Comparison of ENCODE assay signal across 28 cellular contexts in the genomic region with DNA sequence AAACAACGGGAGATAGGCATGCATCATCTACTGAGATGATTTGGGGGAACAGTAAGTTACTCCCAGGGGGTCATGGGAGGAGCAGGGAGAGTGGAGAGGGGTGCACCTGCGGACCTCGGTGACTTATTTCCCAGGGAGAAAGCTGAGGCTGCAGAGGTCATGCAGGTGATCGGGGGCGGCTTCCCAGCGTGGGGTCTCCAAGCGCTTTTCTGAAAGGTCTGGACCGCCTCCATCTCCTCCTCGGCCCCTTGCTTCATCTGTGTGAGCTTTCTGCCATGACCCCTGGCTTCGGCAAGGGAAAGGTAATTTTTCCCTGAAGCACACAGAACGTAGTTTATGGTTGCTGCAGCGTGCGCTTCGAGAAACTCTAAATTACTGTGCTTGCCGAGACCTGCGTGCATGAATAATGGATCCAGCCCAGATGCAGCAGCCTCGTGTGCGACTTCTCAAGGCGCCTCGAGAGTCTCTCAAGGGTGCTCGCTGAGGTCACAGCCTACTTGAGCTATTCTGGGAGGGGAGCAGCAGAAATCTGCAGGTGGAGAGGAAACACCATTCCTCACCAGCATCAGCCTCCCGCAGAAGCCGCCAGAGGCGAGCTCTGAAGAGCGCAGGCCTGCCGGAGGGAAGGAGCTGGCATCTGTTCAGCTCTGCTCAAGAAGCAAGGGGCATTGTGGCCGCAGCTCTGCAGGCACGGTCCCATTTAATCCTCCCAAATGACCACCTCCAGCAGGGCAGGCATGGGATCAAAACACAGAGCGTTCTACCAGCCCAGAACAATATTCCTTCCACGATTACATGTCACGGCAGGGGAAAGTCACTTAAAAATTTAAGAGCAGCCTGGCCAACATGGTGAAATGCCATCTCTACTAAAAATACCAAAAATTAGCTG.
DNase-seq lines count a peak whose midpoint lies in the region; ATAC-seq, FAIRE-seq and TF ChIP-seq lines count a peak whose summit lies in the region.
"Had no signal": no experiment of that assay in that cellular context is flagged by ENCODE, and none has a peak within 500 bp of the region (broad histone marks: within the 10 kb centered on the region; RNA-seq: fewer than 3 reads in every experiment).

No MANE protein-coding gene starts in this region.

- 75 to 83% methylated on average over 31 of the region's 31 CpGs for WGBS in sigmoid colon, 2 donors
- WGBS in small intestine, 3 donors: 68 to 91% (median 84%) methylated on average over 31 of the region's 31 CpGs

- H3K4me1 ChIP-seq in sigmoid colon (no peaks in the 10 kb centered on the region), small intestine (ENCODE audit: control insufficient read depth in 2 of 2, insufficient read depth in 1 of 2, low read depth in 1 of 2, low read length in 1 of 2) (no peaks in the 10 kb centered on the region)
- H3K4me1 ChIP-seq: transverse colon had no signal

- no peak overlapping the region for H3K27ac ChIP-seq in sigmoid colon
- H3K27ac ChIP-seq in small intestine (ENCODE audit: low read depth in 1 of 2, low read length in 1 of 2): no peak overlapping the region
- H3K27ac ChIP-seq: cardiac muscle cell, gastroesophageal sphincter, SJCRH30, skin epidermis, transverse colon had no signal

- H3K27me3 Mint-ChIP-seq in stimulated activated memory B cell treated with anti-CD40 and anti-IgM and Interleukin-4, amounts not matched to agents 10 μg/mL and 1 μg/mL and 100 μg/mL, for 72 hours: peaks cover 25% of the 10 kb centered on the region
- H3K27me3 Mint-ChIP-seq in CD14-positive monocyte (ENCODE audit: low read depth in 3 of 3): peaks cover 3 to 4% (median 3%) of the 10 kb centered on the region in 3 donors
- H3K27me3 Mint-ChIP-seq: dendritic cell treated with granulocyte-macrophage colony-stimulating factor and Interleukin-4, amounts not matched to agents 40 ng/mL and 50 ng/mL, for 4 days had no signal

- H3K27me3 ChIP-seq in sigmoid colon (peaks cover 0 to 7% (median 0%) of the 10 kb centered on the region in 3 donors), small intestine (ENCODE audit: control insufficient read depth in 2 of 2, insufficient read depth in 2 of 2, low read length in 2 of 2) (no peaks in the 10 kb centered on the region)
- H3K27me3 ChIP-seq: cardiac muscle cell, SJCRH30, transverse colon had no signal

- H3K9me3 ChIP-seq in sigmoid colon (no peaks in the 10 kb centered on the region), small intestine (ENCODE audit: control insufficient read depth, low read depth) (no peaks in the 10 kb centered on the region)
- H3K9me3 ChIP-seq: gastroesophageal sphincter, SJCRH30, transverse colon had no signal

- DNase-seq in G401 (ENCODE audit: low spot score) (peak; percentile 6), NCI-H2227 treated with DMSO at 0.1 percent for 48 hours (lab: John Stamatoyannopoulos, UW) (peak; percentile 48), head of caudate nucleus (peak in 36 of 42 donors; percentile 16 to 89 (median 66)), sigmoid colon (peak; percentile 29), CD14-positive monocyte (ENCODE audit: low spot score) (no peak), small intestine (no peak)
- DNase-seq: activated CD4-positive, alpha-beta memory T cell treated with anti-CD3 and anti-CD28 coated beads for 36 hours; activated CD4-positive, CD25-positive, alpha-beta regulatory T cell treated with anti-CD3 and anti-CD28 coated beads, Interleukin-2, amount 50 U/mL, for 72 hours; activated CD8-positive, alpha-beta memory T cell treated with anti-CD3 and anti-CD28 coated beads, Interleukin-2, amount 50 U/mL, for 4 hours; CD4-positive, CD25-positive, alpha-beta regulatory T cell; immature natural killer cell; left colon; NCI-H146; NCI-H2171 treated with DMSO at 0.1 percent for 48 hours; SJCRH30; stimulated activated CD4-positive, alpha-beta T cell treated with anti-CD3 and anti-CD28 coated beads, Interleukin-1b, Interleukin-23, amount 100 ng/mL, for 48 hours; stimulated activated CD8-positive, alpha-beta memory T cell treated with anti-CD3 and anti-CD28 coated beads, Interleukin-4, amount 100 ng/mL, for 48 hours; T-helper 1 cell; transverse colon had no signal

- TF ChIP-seq CTCF in sigmoid colon (IDR thresholded peaks at IDR 0.05) (no peak), CD14-positive monocyte (IDR thresholded peaks at IDR 0.05) (no peak)

- no peaks in the 10 kb centered on the region for H3K36me3 Mint-ChIP-seq in stimulated activated memory B cell treated with anti-CD40 and anti-IgM and Interleukin-4, amounts not matched to agents 10 μg/mL and 1 μg/mL and 100 μg/mL, for 72 hours
- no peaks in the 10 kb centered on the region for H3K36me3 Mint-ChIP-seq in CD14-positive monocyte
- H3K36me3 Mint-ChIP-seq: activated CD4-positive, alpha-beta memory T cell treated with anti-CD3 and anti-CD28 coated beads for 36 hours; activated naive CD8-positive, alpha-beta T cell; CD4-positive, CD25-positive, alpha-beta regulatory T cell; immature natural killer cell had no signal

- in situ Hi-C loops in G401 (cut with HindIII; ENCODE audit: low sequenced_read_pairs): no loop called here

- no peaks in the 10 kb centered on the region for H3K4me1 Mint-ChIP-seq in stimulated activated memory B cell treated with anti-CD40 and anti-IgM and Interleukin-4, amounts not matched to agents 10 μg/mL and 1 μg/mL and 100 μg/mL, for 72 hours
- H3K4me1 Mint-ChIP-seq in CD14-positive monocyte: no peaks in the 10 kb centered on the region
- H3K4me1 Mint-ChIP-seq: activated T-helper 17 cell treated with anti-CD3 and anti-CD28 coated beads, Interleukin-2, amount 50 U/mL, for 72 hours had no signal

- FAIRE-seq in small intestine (lab: Jason Lieb, UNC): no peak
- FAIRE-seq: D721Med, RCC 7860 had no signal

- no peak for ATAC-seq in stimulated activated memory B cell treated with anti-CD40 and anti-IgM and Interleukin-4, amounts not matched to agents 10 μg/mL and 1 μg/mL and 100 μg/mL, for 72 hours
- ATAC-seq: activated T-helper 17 cell treated with anti-CD3 and anti-CD28 coated beads, Interleukin-2, amount 50 U/mL, for 72 hours; gastroesophageal sphincter; left colon had no signal

- intact Hi-C loops in head of caudate nucleus (cut with DNase I) (no loop called here), sigmoid colon (cut with DNase I) (no loop called here), CD14-positive monocyte (cut with micrococcal nuclease) (no loop called here)

- H3K9me3 Mint-ChIP-seq in stimulated activated memory B cell treated with anti-CD40 and anti-IgM and Interleukin-4, amounts not matched to agents 10 μg/mL and 1 μg/mL and 100 μg/mL, for 72 hours: peaks cover 7% of the 10 kb centered on the region
- peaks cover 0 to 6% (median 2%) of the 10 kb centered on the region in 7 donors for H3K9me3 Mint-ChIP-seq in CD14-positive monocyte
- H3K9me3 Mint-ChIP-seq: activated CD4-positive, alpha-beta memory T cell treated with anti-CD3 and anti-CD28 coated beads for 36 hours; activated T-helper 17 cell treated with anti-CD3 and anti-CD28 coated beads, Interleukin-2, amount 50 U/mL, for 72 hours; dendritic cell treated with granulocyte-macrophage colony-stimulating factor and Interleukin-4, amounts not matched to agents 40 ng/mL and 50 ng/mL, for 4 days; immature natural killer cell had no signal

- H3K36me3 ChIP-seq in sigmoid colon (no peaks in the 10 kb centered on the region), small intestine (ENCODE audit: control insufficient read depth in 2 of 2, insufficient read depth in 2 of 2, low read length in 2 of 2) (no peaks in the 10 kb centered on the region)
- H3K36me3 ChIP-seq: cardiac muscle cell, gastroesophageal sphincter, SJCRH30, transverse colon had no signal

- no peak for TF ChIP-seq EP300 in sigmoid colon (IDR thresholded peaks at IDR 0.05)

- no peak overlapping the region for H3K4me3 ChIP-seq in sigmoid colon
- no peak overlapping the region for H3K4me3 ChIP-seq in small intestine (ENCODE audit: low read depth in 1 of 2, low read length in 2 of 2)
- H3K4me3 ChIP-seq: cardiac muscle cell, gastroesophageal sphincter, SJCRH30, skin epidermis, transverse colon had no signal

- no peak for TF ChIP-seq POLR2A in sigmoid colon (IDR thresholded peaks at IDR 0.05)

- H3K27ac Mint-ChIP-seq in stimulated activated memory B cell treated with anti-CD40 and anti-IgM and Interleukin-4, amounts not matched to agents 10 μg/mL and 1 μg/mL and 100 μg/mL, for 72 hours: no peak overlapping the region
- no peak overlapping the region for H3K27ac Mint-ChIP-seq in CD14-positive monocyte
- H3K27ac Mint-ChIP-seq: activated CD4-positive, alpha-beta memory T cell treated with anti-CD3 and anti-CD28 coated beads for 36 hours; activated naive CD8-positive, alpha-beta T cell; activated T-helper 17 cell treated with anti-CD3 and anti-CD28 coated beads, Interleukin-2, amount 50 U/mL, for 72 hours; CD4-positive, CD25-positive, alpha-beta regulatory T cell; dendritic cell treated with granulocyte-macrophage colony-stimulating factor and Interleukin-4, amounts not matched to agents 40 ng/mL and 50 ng/mL, for 4 days; immature natural killer cell had no signal

- no peak overlapping the region for H3K4me3 Mint-ChIP-seq in stimulated activated memory B cell treated with anti-CD40 and anti-IgM and Interleukin-4, amounts not matched to agents 10 μg/mL and 1 μg/mL and 100 μg/mL, for 72 hours
- H3K4me3 Mint-ChIP-seq in CD14-positive monocyte: no peak overlapping the region
- H3K4me3 Mint-ChIP-seq: activated CD4-positive, alpha-beta memory T cell treated with anti-CD3 and anti-CD28 coated beads for 36 hours; activated naive CD8-positive, alpha-beta T cell; activated T-helper 17 cell treated with anti-CD3 and anti-CD28 coated beads, Interleukin-2, amount 50 U/mL, for 72 hours; CD4-positive, CD25-positive, alpha-beta regulatory T cell; dendritic cell treated with granulocyte-macrophage colony-stimulating factor and Interleukin-4, amounts not matched to agents 40 ng/mL and 50 ng/mL, for 4 days; immature natural killer cell had no signal

Comparison
In these comparisons a context has a peak if more than half of its experiments do, and no peak if none do; other contexts are left out.
1. DNase-seq: peak in G401 (single experiment), NCI-H2227 treated with DMSO at 0.1 percent for 48 hours (single experiment), head of caudate nucleus (36 of 42) and sigmoid colon (single experiment); none in CD14-positive monocyte (single experiment) and small intestine (single experiment).